27 cellular contexts compared by ENCODE assay signal in the genomic region with DNA sequence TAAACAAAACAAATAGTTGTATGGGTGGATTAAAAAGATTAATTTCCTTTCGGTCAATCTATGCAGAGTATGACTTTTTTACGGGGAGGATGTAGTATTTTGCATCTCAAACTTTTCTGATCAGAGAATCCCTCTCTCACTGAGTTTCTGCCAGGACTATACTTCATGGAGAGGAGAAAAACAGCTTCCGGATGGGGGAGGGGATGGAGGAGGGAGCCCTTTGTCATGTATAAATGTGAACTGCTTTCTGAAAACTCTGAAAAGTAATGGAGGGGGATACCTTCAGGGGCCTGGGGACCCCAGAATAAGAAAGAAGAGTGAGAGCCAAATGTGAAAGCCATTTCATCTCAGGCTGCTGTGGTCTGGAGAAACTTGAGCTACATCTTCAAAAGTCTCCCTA.
"Had no signal": no experiment of that assay in that cellular context is flagged by ENCODE, and none has a peak within 500 bp of the region (broad histone marks: within the 10 kb centered on the region; RNA-seq: fewer than 3 reads in every experiment).

No MANE protein-coding gene starts in this region.

- H3K4me3 ChIP-seq: breast epithelium, heart left ventricle, right atrium auricular region, uterus had no signal

- H3K9me3 ChIP-seq: breast epithelium, right atrium auricular region, uterus had no signal

- DNase-seq: activated CD4-positive, alpha-beta memory T cell treated with anti-CD3 and anti-CD28 coated beads, Interleukin-2, amount 10 ng/mL, durations not matched to agents 7 days and 5 days; activated CD4-positive, alpha-beta T cell treated with anti-CD3 and anti-CD28 coated beads for 1 hour; activated CD4-positive, alpha-beta T cell treated with anti-CD3 and anti-CD28 coated beads, Interleukin-2, amount 10 ng/mL, durations not matched to agents 7 days and 5 days; activated CD8-positive, alpha-beta memory T cell treated with anti-CD3 and anti-CD28 coated beads, Interleukin-2, amount 50 U/mL, for 48 hours; activated naive CD8-positive, alpha-beta T cell treated with anti-CD3 and anti-CD28 coated beads, Interleukin-2, amount 50 U/mL, for 24 hours; activated T-cell treated with anti-CD3 and anti-CD28 coated beads, Interleukin-2, amount 50 U/mL, for 4 hours; amygdala; central memory CD4-positive, alpha-beta T cell; endodermal cell; foreskin keratinocyte; heart left ventricle; hypothalamus; left cardiac atrium; mammary epithelial cell; midbrain; naive thymus-derived CD4-positive, alpha-beta T cell; stimulated activated CD4-positive, alpha-beta T cell treated with anti-CD3 and anti-CD28 coated beads, Interleukin-12 subunit alpha, Interleukin-12 subunit beta, amount 100 ng/mL, for 4 hours; stimulated activated CD4-positive, alpha-beta T cell treated with anti-CD3 and anti-CD28 coated beads, Interleukin-4, amount 100 ng/mL, for 1 hour; stimulated activated naive CD8-positive, alpha-beta T cell treated with anti-CD3 and anti-CD28 coated beads, Interleukin-15, Interleukin-2, amounts not matched to agents 100 U/mL and 50 U/mL, for 24 hours; T-helper 17 cell; uterus had no signal

- H3K4me3 Mint-ChIP-seq: activated CD4-positive, alpha-beta memory T cell treated with anti-CD3 and anti-CD28 coated beads, Interleukin-2, amount 10 ng/mL, durations not matched to agents 7 days and 5 days; activated CD4-positive, alpha-beta T cell treated with anti-CD3 and anti-CD28 coated beads, Interleukin-2, amount 10 ng/mL, durations not matched to agents 7 days and 5 days; activated naive CD4-positive, alpha-beta T cell treated with anti-CD3 and anti-CD28 coated beads, Interleukin-2, amount 50 U/mL, for 24 hours; activated naive CD8-positive, alpha-beta T cell treated with anti-CD3 and anti-CD28 coated beads, Interleukin-2, amount 50 U/mL, for 24 hours; activated T-cell treated with anti-CD3 and anti-CD28 coated beads, Interleukin-2, amount 50 U/mL, for 4 hours; activated T-helper 17 cell treated with anti-CD3 and anti-CD28 coated beads, Interleukin-2, amount 50 U/mL, for 72 hours; endodermal cell; naive thymus-derived CD4-positive, alpha-beta T cell; T-helper 17 cell; type B pancreatic cell had no signal

- H3K9me3 Mint-ChIP-seq: activated CD4-positive, alpha-beta memory T cell treated with anti-CD3 and anti-CD28 coated beads, Interleukin-2, amount 10 ng/mL, durations not matched to agents 7 days and 5 days; endodermal cell; type B pancreatic cell had no signal

- H3K36me3 Mint-ChIP-seq: activated naive CD4-positive, alpha-beta T cell treated with anti-CD3 and anti-CD28 coated beads, Interleukin-2, amount 50 U/mL, for 24 hours; type B pancreatic cell had no signal

- H3K4me1 ChIP-seq: foreskin keratinocyte, uterus had no signal

- H3K36me3 ChIP-seq: breast epithelium, heart left ventricle, right atrium auricular region, uterus had no signal

- H3K27ac Mint-ChIP-seq: activated CD4-positive, alpha-beta memory T cell treated with anti-CD3 and anti-CD28 coated beads, Interleukin-2, amount 10 ng/mL, durations not matched to agents 7 days and 5 days; activated CD4-positive, alpha-beta T cell treated with anti-CD3 and anti-CD28 coated beads, Interleukin-2, amount 10 ng/mL, durations not matched to agents 7 days and 5 days; activated naive CD4-positive, alpha-beta T cell treated with anti-CD3 and anti-CD28 coated beads, Interleukin-2, amount 50 U/mL, for 24 hours; activated naive CD8-positive, alpha-beta T cell treated with anti-CD3 and anti-CD28 coated beads, Interleukin-2, amount 50 U/mL, for 24 hours; activated T-helper 17 cell treated with anti-CD3 and anti-CD28 coated beads, Interleukin-2, amount 50 U/mL, for 72 hours; endodermal cell; naive thymus-derived CD4-positive, alpha-beta T cell; T-helper 17 cell; type B pancreatic cell had no signal

- H3K27me3 ChIP-seq: breast epithelium, right atrium auricular region, uterus had no signal

- ATAC-seq: activated naive CD8-positive, alpha-beta T cell treated with anti-CD3 and anti-CD28 coated beads, Interleukin-2, amount 50 U/mL, for 24 hours; activated T-cell treated with anti-CD3 and anti-CD28 coated beads, Interleukin-2, amount 50 U/mL, for 4 hours; activated T-helper 17 cell treated with anti-CD3 and anti-CD28 coated beads, Interleukin-2, amount 50 U/mL, for 72 hours; esophagus mucosa; foreskin keratinocyte; heart left ventricle; left cardiac atrium; naive thymus-derived CD4-positive, alpha-beta T cell; stimulated activated naive CD8-positive, alpha-beta T cell treated with anti-CD3 and anti-CD28 coated beads, Interleukin-15, Interleukin-2, amounts not matched to agents 100 U/mL and 50 U/mL, for 24 hours; T-helper 17 cell had no signal

- H3K4me1 Mint-ChIP-seq: activated CD4-positive, alpha-beta memory T cell treated with anti-CD3 and anti-CD28 coated beads, Interleukin-2, amount 10 ng/mL, durations not matched to agents 7 days and 5 days; activated CD4-positive, alpha-beta T cell treated with anti-CD3 and anti-CD28 coated beads, Interleukin-2, amount 10 ng/mL, durations not matched to agents 7 days and 5 days; activated naive CD4-positive, alpha-beta T cell treated with anti-CD3 and anti-CD28 coated beads, Interleukin-2, amount 50 U/mL, for 24 hours; activated naive CD8-positive, alpha-beta T cell treated with anti-CD3 and anti-CD28 coated beads, Interleukin-2, amount 50 U/mL, for 24 hours; activated T-helper 17 cell treated with anti-CD3 and anti-CD28 coated beads, Interleukin-2, amount 50 U/mL, for 72 hours; naive thymus-derived CD4-positive, alpha-beta T cell; T-helper 17 cell had no signal
